8 cellular contexts compared by ENCODE assay signal in genomic region chr1:76074321-76075187, GRCh38. TPM values are rescaled to one million over a fixed set of nuclear protein-coding genes. Genes with fewer than 3 reads are reported as not detected.
DNase-seq lines count a peak whose midpoint lies in the region; ATAC-seq and TF ChIP-seq lines count a peak whose summit lies in the region.

Gene ST6GALNAC3, plus strand, starts transcription at chr1:76074746.

- peak within 1 kb of the TSS; percentile 83 for H3K18ac ChIP-seq in trophoblast cell (ENCODE audit: low read length)

- H3K79me2 ChIP-seq in trophoblast cell (ENCODE audit: control insufficient read depth, insufficient read depth, low read length, poor library complexity): peaks cover 6% of the 10 kb centered on the region

- peak within 1 kb of the TSS; percentile 64 for H4K91ac ChIP-seq in trophoblast cell (ENCODE audit: low read depth, low read length)

- intact Hi-C loops in tibial artery (cut with DNase I; ENCODE audit: low total_unique reads): no loop called here

- H3K36me3 ChIP-seq in cardiac muscle cell (no peaks in the 10 kb centered on the region), trophoblast cell (ENCODE audit: control insufficient read depth in 1 of 2, insufficient read depth in 2 of 2, low read length in 2 of 2) (no peaks in the 10 kb centered on the region), tibial artery (no peaks in the 10 kb centered on the region)

- peak within 1 kb of the TSS; percentile 61 for H3K9ac ChIP-seq in trophoblast cell (ENCODE audit: low read length)

- DNase-seq in COLO829 (ENCODE audit: low spot score): peak; percentile 35
- peak; percentile 30 for DNase-seq in HT1080 (ENCODE audit: low read depth)
- peak; percentile 77 for DNase-seq in activated naive CD8-positive, alpha-beta T cell treated with anti-CD3 and anti-CD28 coated beads, Interleukin-2, amount 50 U/mL, for 24 hours
- peak; percentile 64 to 91 for DNase-seq in cardiac muscle cell (ENCODE audit: low read depth in 1 of 2, low spot score in 1 of 2)
- DNase-seq in trophoblast cell: peak; percentile 44 to 75
- DNase-seq in tibial artery: peak; percentile 68 to 87

- no peak within 1 kb of the TSS for H2AK5ac ChIP-seq in trophoblast cell (ENCODE audit: low read length)

- WGBS in trophoblast cell (ENCODE audit: extremely low coverage, insufficient coverage, insufficient read length): no CpG with 5 or more reads among the region's 59 CpGs

- no peaks in the 10 kb centered on the region for H3K9me3 ChIP-seq in cardiac muscle cell (ENCODE audit: low read depth)
- peaks cover 2% of the 10 kb centered on the region for H3K9me3 ChIP-seq in trophoblast cell (ENCODE audit: insufficient read depth, low read depth, low read length)
- H3K9me3 ChIP-seq in tibial artery: no peaks in the 10 kb centered on the region

- H2BK120ac ChIP-seq in trophoblast cell (ENCODE audit: insufficient read depth, low read length, poor library complexity): peak within 1 kb of the TSS; percentile 76

- peak within 1 kb of the TSS; percentile 78 for H3K4me3 Mint-ChIP-seq in activated naive CD8-positive, alpha-beta T cell treated with anti-CD3 and anti-CD28 coated beads, Interleukin-2, amount 50 U/mL, for 24 hours

- peak within 1 kb of the TSS; percentile 93 for H2AFZ ChIP-seq in trophoblast cell (ENCODE audit: insufficient read depth, low read length, poor library complexity)

- H3K27ac ChIP-seq in cardiac muscle cell: peak within 1 kb of the TSS; percentile 64
- H3K27ac ChIP-seq in trophoblast cell (ENCODE audit: low read depth, low read length): peak within 1 kb of the TSS; percentile 10
- H3K27ac ChIP-seq in tibial artery: peak within 1 kb of the TSS; percentile 18 to 60

- H3K79me1 ChIP-seq in trophoblast cell (ENCODE audit: low read length): peaks cover 9% of the 10 kb centered on the region

- peak within 1 kb of the TSS; percentile 57 for H2BK5ac ChIP-seq in trophoblast cell (ENCODE audit: low read depth, low read length, poor library complexity)

- no peaks in the 10 kb centered on the region for H3K9me3 Mint-ChIP-seq in activated naive CD8-positive, alpha-beta T cell treated with anti-CD3 and anti-CD28 coated beads, Interleukin-2, amount 50 U/mL, for 24 hours

- H3K4me1 Mint-ChIP-seq in activated naive CD8-positive, alpha-beta T cell treated with anti-CD3 and anti-CD28 coated beads, Interleukin-2, amount 50 U/mL, for 24 hours: peaks cover 25% of the 10 kb centered on the region

- no peaks in the 10 kb centered on the region for H3K36me3 Mint-ChIP-seq in activated naive CD8-positive, alpha-beta T cell treated with anti-CD3 and anti-CD28 coated beads, Interleukin-2, amount 50 U/mL, for 24 hours (ENCODE audit: low read depth)

- H3K4me3 ChIP-seq in cardiac muscle cell: peak within 1 kb of the TSS; percentile 73
- peak within 1 kb of the TSS; percentile 96 for H3K4me3 ChIP-seq in trophoblast cell (ENCODE audit: low read depth, low read length)
- H3K4me3 ChIP-seq in tibial artery: peak within 1 kb of the TSS; percentile 56 to 67

- no peaks in the 10 kb centered on the region for H3K27me3 ChIP-seq in cardiac muscle cell
- H3K27me3 ChIP-seq in trophoblast cell (ENCODE audit: insufficient read depth, low read length): no peaks in the 10 kb centered on the region
- H3K27me3 ChIP-seq in tibial artery: no peaks in the 10 kb centered on the region

- peak within 1 kb of the TSS; percentile 87 for H3K4me2 ChIP-seq in trophoblast cell (ENCODE audit: low read length)

- peak; percentile 87 for ATAC-seq in GM21360 (IDR thresholded peaks at IDR 0.05; ENCODE audit: unreplicated experiment)
- peak; percentile 76 for ATAC-seq in SK-N-SH treated with all-trans-retinoic acid at 6 μM for 48 hours
- peak; percentile 86 for ATAC-seq in activated naive CD8-positive, alpha-beta T cell treated with anti-CD3 and anti-CD28 coated beads, Interleukin-2, amount 50 U/mL, for 24 hours

- peak within 1 kb of the TSS; percentile 74 for H4K8ac ChIP-seq in trophoblast cell (ENCODE audit: low read depth, low read length)

- H3K23ac ChIP-seq in trophoblast cell (ENCODE audit: low read length): no peak within 1 kb of the TSS

- no peak for TF ChIP-seq CTCF in cardiac muscle cell (IDR thresholded peaks at IDR 0.05; ENCODE audit: low read depth, low read length)
- no peak for TF ChIP-seq CTCF in tibial artery (IDR thresholded peaks at IDR 0.05)

- peak within 1 kb of the TSS; percentile 31 for H3K27ac Mint-ChIP-seq in activated naive CD8-positive, alpha-beta T cell treated with anti-CD3 and anti-CD28 coated beads, Interleukin-2, amount 50 U/mL, for 24 hours

- peak within 1 kb of the TSS; percentile 82 for H4K12ac ChIP-seq in trophoblast cell (ENCODE audit: low read depth, low read length)

- peak within 1 kb of the TSS; percentile 67 for H2BK12ac ChIP-seq in trophoblast cell (ENCODE audit: low read length)

- peak within 1 kb of the TSS; percentile 79 for H3K14ac ChIP-seq in trophoblast cell (ENCODE audit: low read length)

- H3K27me3 Mint-ChIP-seq in activated naive CD8-positive, alpha-beta T cell treated with anti-CD3 and anti-CD28 coated beads, Interleukin-2, amount 50 U/mL, for 24 hours: no peaks in the 10 kb centered on the region

- no peaks in the 10 kb centered on the region for H3K4me1 ChIP-seq in cardiac muscle cell (ENCODE audit: low read depth)
- H3K4me1 ChIP-seq in trophoblast cell (ENCODE audit: control insufficient read depth in 1 of 2, insufficient read depth in 2 of 2, low read length in 2 of 2): peaks cover 0 to 2% of the 10 kb centered on the region in 2 experiments
- H3K4me1 ChIP-seq in tibial artery: peaks cover 0 to 8% (median 0%) of the 10 kb centered on the region in 4 donors

- peak within 1 kb of the TSS; percentile 39 for H3K4ac ChIP-seq in trophoblast cell (ENCODE audit: low read depth, low read length)

TF ChIP-seq in SK-N-SH treated with all-trans-retinoic acid at 6 μM for 48 hours, 23 proteins besides CTCF, POLR2A, EP300 and RAD21:
- no peak for TF ChIP-seq ZNF565 (CRISPR knock-in tag; conservative IDR thresholded peaks at IDR 0.05; ENCODE audit: low read depth)
- no peak for TF ChIP-seq ESRRG (CRISPR knock-in tag; IDR thresholded peaks at IDR 0.05)
- 0 out of 2 replicates have a peak, but pooled peaks have one; percentile 8 for TF ChIP-seq CSRNP3 (CRISPR knock-in tag; IDR thresholded peaks at IDR 0.05)
- no peak for TF ChIP-seq RARB (CRISPR knock-in tag; IDR thresholded peaks at IDR 0.05)
- TF ChIP-seq CSDC2 (CRISPR knock-in tag; IDR thresholded peaks at IDR 0.05): 0 out of 2 replicates have a peak, but pooled peaks have one; percentile 15

RNA-seq across cellular contexts. Expression of gene ST6GALNAC3, which starts in this region (rescaled TPM):
- total RNA-seq in HT1080 (2014; rRNA removed; shearing (Covaris generic)): 0.03 and 0.10 TPM in 2 replicates
- polyA plus RNA-seq in HT1080 (2015; cell fraction: cytosol; rRNA removed): 0.07 and 0.12 TPM in 2 replicates
- polyA plus RNA-seq in HT1080 (2015; cell fraction: nucleus; rRNA removed): 0.02 and 0.29 TPM in 2 replicates
- total RNA-seq in cardiac muscle cell: 6.6 and 10.4 TPM in 2 replicates
- polyA plus RNA-seq in cardiac muscle cell: 8.6 and 14.8 TPM in 2 replicates
- 17.8 and 18.7 TPM in 2 replicates for polyA plus RNA-seq in trophoblast cell (2013)

Comparison
In these comparisons a context has a peak if more than half of its experiments do, and no peak if none do; other contexts are left out.
1. Peak in every context shown above with its lines: DNase-seq, ATAC-seq, H3K4me3 ChIP-seq and H3K27ac ChIP-seq.
2. Peak in DNase-seq in HT1080; RNA of the gene not detected or under 1 TPM.
3. H3K27ac ChIP-seq: peak in every context shown above with its lines; median percentile 64 in cardiac muscle cell; 39 in tibial artery; 10 in trophoblast cell.